8 cellular contexts compared by ENCODE assay signal in the genomic region with DNA sequence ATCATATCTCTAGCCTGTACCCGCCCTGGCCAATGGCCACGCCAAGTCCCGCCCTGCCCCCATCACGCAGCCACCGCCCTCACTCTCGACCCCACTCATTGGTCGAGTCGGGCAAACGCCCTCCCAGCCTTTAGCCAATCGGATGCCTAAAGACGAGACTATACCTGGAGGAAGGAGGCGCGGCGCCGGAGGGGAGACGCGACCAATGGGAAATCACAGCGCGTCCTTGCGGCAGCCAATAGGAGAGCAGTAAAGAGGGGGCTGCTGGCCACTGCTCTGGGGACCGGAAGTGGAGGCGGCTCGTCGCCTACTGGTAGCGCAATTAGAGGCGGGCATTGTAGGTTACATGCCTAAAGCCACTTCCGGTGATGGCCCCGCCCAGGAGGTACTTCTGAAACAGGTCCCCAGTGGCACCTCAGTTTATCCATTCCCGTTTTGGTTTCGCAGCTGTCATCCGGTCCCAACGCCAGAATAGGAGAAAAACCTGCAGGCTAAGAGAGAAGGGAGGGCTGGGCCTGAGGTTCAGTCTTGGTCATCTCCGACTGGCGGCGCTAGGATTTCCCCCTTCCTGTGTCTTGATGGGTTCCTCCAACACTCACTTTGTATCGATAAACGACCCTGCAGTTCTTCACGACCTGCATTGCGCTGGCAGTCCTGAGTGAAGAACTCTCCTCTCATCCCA. TPM values are rescaled to one million over a fixed set of nuclear protein-coding genes. Genes with fewer than 3 reads are reported as not detected.
DNase-seq lines count a peak whose midpoint lies in the region; ATAC-seq, FAIRE-seq and TF ChIP-seq lines count a peak whose summit lies in the region.

No MANE protein-coding gene starts in this region.

- H3K79me2 ChIP-seq in astrocyte (ENCODE audit: insufficient read depth, low read length) = peaks cover 5% of the 10 kb centered on the region

- no peak for FAIRE-seq in astrocyte (lab: Jason Lieb, UNC)
- FAIRE-seq in urothelium cell line (lab: Jason Lieb, UNC) = peak; percentile 99

- peaks cover 4% of the 10 kb centered on the region for H3K27me3 Mint-ChIP-seq in T-helper 2 cell treated with Interferon-gamma antibody and Interleukin-4, amounts not matched to agents 5 μg/mL and 100 μg/mL, for 36 hours (ENCODE audit: low read depth)
- peaks cover 8% of the 10 kb centered on the region for H3K27me3 Mint-ChIP-seq in astrocyte (ENCODE audit: low read depth, unreplicated experiment)

- H3K27me3 ChIP-seq in astrocyte (ENCODE audit: insufficient read depth, low read length) (no peaks in the 10 kb centered on the region), right cardiac atrium (ENCODE audit: control insufficient read depth, insufficient read depth) (no peaks in the 10 kb centered on the region), psoas muscle (ENCODE audit: insufficient read depth in 3 of 3, low read length in 2 of 3) (no peaks in the 10 kb centered on the region)

- H3K27ac ChIP-seq in astrocyte (ENCODE audit: low read depth, low read length) (peak overlapping the region; percentile 78), right cardiac atrium (ENCODE audit: low read length) (peak overlapping the region; percentile 98), psoas muscle (peak overlapping the region; percentile 97)

- H2AFZ ChIP-seq in astrocyte (ENCODE audit: low read depth, low read length) = peak overlapping the region; percentile 88

- no peak for TF ChIP-seq CTCF in astrocyte (IDR thresholded peaks at IDR 0.05; ENCODE audit: insufficient read depth, low read depth, low read length)
- TF ChIP-seq CTCF in psoas muscle (IDR thresholded peaks at IDR 0.05) = no peak

- H3K4me1 ChIP-seq in astrocyte (ENCODE audit: insufficient read depth, low read length) (peaks cover 22% of the 10 kb centered on the region), right cardiac atrium (ENCODE audit: control insufficient read depth, insufficient read depth, low read length) (peaks cover 8% of the 10 kb centered on the region), psoas muscle (peaks cover 26% of the 10 kb centered on the region)

- H3K4me3 ChIP-seq in astrocyte (ENCODE audit: insufficient read depth, low read depth, low read length) = peak overlapping the region; percentile 76
- peak overlapping the region; percentile 64 for H3K4me3 ChIP-seq in right cardiac atrium (ENCODE audit: low read length)
- peak overlapping the region; percentile 87 for H3K4me3 ChIP-seq in psoas muscle

- ATAC-seq in GM18505 (IDR thresholded peaks at IDR 0.05; ENCODE audit: unreplicated experiment) = peak; percentile 78
- ATAC-seq in HG02970 (IDR thresholded peaks at IDR 0.05; ENCODE audit: low FRiP score, unreplicated experiment) = peak; percentile 76
- peak; percentile 92 to 94 for ATAC-seq in right cardiac atrium
- peak; percentile 91 to 93 (median 92) for ATAC-seq in psoas muscle

- H3K27ac Mint-ChIP-seq in T-helper 2 cell treated with Interferon-gamma antibody and Interleukin-4, amounts not matched to agents 5 μg/mL and 100 μg/mL, for 36 hours = peak overlapping the region; percentile 99
- peak overlapping the region; percentile 97 for H3K27ac Mint-ChIP-seq in astrocyte (ENCODE audit: unreplicated experiment)

- peaks cover 33% of the 10 kb centered on the region for H3K4me1 Mint-ChIP-seq in T-helper 2 cell treated with Interferon-gamma antibody and Interleukin-4, amounts not matched to agents 5 μg/mL and 100 μg/mL, for 36 hours (ENCODE audit: low read depth)
- H3K4me1 Mint-ChIP-seq in astrocyte (ENCODE audit: low read depth, unreplicated experiment) = peaks cover 13% of the 10 kb centered on the region

- peak overlapping the region; percentile 85 for H3K9ac ChIP-seq in astrocyte (ENCODE audit: low read length)

- H3K4me2 ChIP-seq in astrocyte (ENCODE audit: low read length) = peak overlapping the region; percentile 93

- no peaks in the 10 kb centered on the region for H3K36me3 ChIP-seq in astrocyte (ENCODE audit: insufficient read depth, low read length)
- H3K36me3 ChIP-seq in psoas muscle (ENCODE audit: insufficient read depth in 1 of 2, low read depth in 1 of 2) = peaks cover 0 to 9% of the 10 kb centered on the region in 2 donors

- DNase-seq in NCI-H187 treated with DMSO at 0.1 percent for 48 hours (lab: John Stamatoyannopoulos, UW) = peak; percentile 98
- DNase-seq in T-helper 2 cell treated with Interferon-gamma antibody and Interleukin-4, amounts not matched to agents 5 μg/mL and 100 μg/mL, for 36 hours (ENCODE audit: low spot score) = peak; percentile 100
- DNase-seq in astrocyte (ENCODE audit: low read depth) = peak; percentile 100
- peak; percentile 100 for DNase-seq in right cardiac atrium
- peak; percentile 100 for DNase-seq in psoas muscle
- peak; percentile 100 for DNase-seq in urothelium cell line (ENCODE audit: low spot score)

- intact Hi-C loops in right cardiac atrium (cut with DNase I) (loop anchor here in 3 of 4 donors (5.0 kb wide), 2 partner anchors 174 to 489 kb away; partner anchors contain the start of genes RAD51C (in 2 of the 3) and TEX14 (in 2 of the 3)), psoas muscle (cut with DNase I) (loop anchor here (2.0 to 10.0 kb wide), 3 partner anchors 163 to 487 kb away; partner anchors contain the start of genes SUPT4H1 (in 2 of the 2), RAD51C (in 1 of the 2) and TEX14 (in 1 of the 2))

- no peaks in the 10 kb centered on the region for H3K9me3 ChIP-seq in astrocyte (ENCODE audit: insufficient read depth, low read depth, low read length)
- no peaks in the 10 kb centered on the region for H3K9me3 ChIP-seq in right cardiac atrium (ENCODE audit: control insufficient read depth, low read length)
- H3K9me3 ChIP-seq in psoas muscle = no peaks in the 10 kb centered on the region

- under 1% methylated on average over 39 of the region's 39 CpGs for WGBS in right cardiac atrium
- WGBS in psoas muscle, 3 donors = 0% methylated on average over 38 to 39 of the region's 39 CpGs

- peak; percentile 66 for TF ChIP-seq POLR2A in GM18505 (IDR thresholded peaks at IDR 0.05; ENCODE audit: borderline replicate concordance, extremely low read depth, insufficient read depth, insufficient read length)

- no peaks in the 10 kb centered on the region for H3K9me3 Mint-ChIP-seq in T-helper 2 cell treated with Interferon-gamma antibody and Interleukin-4, amounts not matched to agents 5 μg/mL and 100 μg/mL, for 36 hours
- H3K9me3 Mint-ChIP-seq in astrocyte (ENCODE audit: unreplicated experiment) = no peaks in the 10 kb centered on the region

- H3K4me3 Mint-ChIP-seq in T-helper 2 cell treated with Interferon-gamma antibody and Interleukin-4, amounts not matched to agents 5 μg/mL and 100 μg/mL, for 36 hours = peak overlapping the region; percentile 89
- H3K4me3 Mint-ChIP-seq in astrocyte (ENCODE audit: unreplicated experiment) = peak overlapping the region; percentile 93

- peaks cover 3% of the 10 kb centered on the region for H3K36me3 Mint-ChIP-seq in T-helper 2 cell treated with Interferon-gamma antibody and Interleukin-4, amounts not matched to agents 5 μg/mL and 100 μg/mL, for 36 hours (ENCODE audit: low read depth)
- H3K36me3 Mint-ChIP-seq in astrocyte (ENCODE audit: low read depth, unreplicated experiment) = no peaks in the 10 kb centered on the region

- H4K20me1 ChIP-seq in astrocyte (ENCODE audit: insufficient read depth, low read length) = peaks cover 7% of the 10 kb centered on the region

RNA-seq across cellular contexts. Expression of gene MTMR4, which starts 3.6 kb away (rescaled TPM):
- total RNA-seq in astrocyte (13.9 and 17.6 TPM in 2 replicates), right cardiac atrium (10 to 100 TPM; 11.5 to 26.5 (median 23.5) TPM), psoas muscle (10 to 100 TPM in 3 of 4 donors, 1 to 10 TPM in 1; 4.5 to 11.2 (median 10.8) TPM)
- polyA plus RNA-seq in right cardiac atrium (8.5 TPM), psoas muscle (1 to 10 TPM; 2.4 to 7.7 (median 4.0) TPM)

RNA-seq across cellular contexts. Expression of gene HSF5, which starts 29.9 kb away (rescaled TPM):
- total RNA-seq in astrocyte (not detected in 2 replicates), right cardiac atrium (under 1 TPM in 3 of 4 donors, not detected in 1; 0.06 to 0.23 (median 0.08) TPM), psoas muscle (not detected)
- polyA plus RNA-seq in right cardiac atrium (0.02 TPM), psoas muscle (not detected)

Comparison
In these comparisons a context has a peak if more than half of its experiments do, and no peak if none do; other contexts are left out.
1. Peak in every context shown above with its lines: DNase-seq, ATAC-seq, H3K4me3 ChIP-seq and H3K27ac ChIP-seq.